8 cellular contexts compared by ENCODE assay signal in the genomic region with DNA sequence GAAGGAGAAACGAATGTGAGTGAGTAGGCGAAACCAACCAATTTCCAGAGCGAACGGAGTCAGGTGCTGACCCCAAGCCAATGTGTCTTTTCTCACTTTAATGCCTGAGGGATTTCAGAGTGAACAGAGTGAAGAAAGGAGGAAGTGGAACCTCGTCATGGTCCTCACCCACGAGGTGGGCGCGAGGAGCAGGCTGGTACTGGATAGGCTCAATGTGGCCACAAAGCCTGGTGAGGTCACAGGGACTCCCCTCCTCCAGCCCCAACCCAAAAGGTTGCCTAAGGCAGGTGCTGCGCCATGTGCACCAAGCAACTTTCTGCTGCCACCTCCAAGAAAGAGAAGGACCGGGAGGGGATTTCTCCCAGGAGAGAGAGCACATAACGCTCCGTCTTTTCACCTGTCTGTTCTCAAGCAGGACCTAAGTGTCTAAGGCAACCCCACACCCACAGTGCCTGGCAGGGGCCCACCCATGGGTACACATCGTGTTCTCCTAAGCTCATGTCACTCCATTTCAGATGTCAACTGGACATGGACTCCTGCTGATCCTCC. TPM values are rescaled to one million over a fixed set of nuclear protein-coding genes. Genes with fewer than 3 reads are reported as not detected.
DNase-seq lines count a peak whose midpoint lies in the region; ATAC-seq, FAIRE-seq and TF ChIP-seq lines count a peak whose summit lies in the region.

No MANE protein-coding gene starts in this region.

- H3K9me3 ChIP-seq in Karpas-422 (ENCODE audit: low read length) (no peaks in the 10 kb centered on the region), upper lobe of right lung (no peaks in the 10 kb centered on the region)

- H3K79me2 ChIP-seq in Karpas-422 (ENCODE audit: low read length): no peaks in the 10 kb centered on the region

- no peaks in the 10 kb centered on the region for H3K9me2 ChIP-seq in Karpas-422 (replicated peaks; ENCODE audit: insufficient read depth, low read length)

- TF ChIP-seq POLR2A in H54 (IDR thresholded peaks at IDR 0.05; ENCODE audit: low read depth, low read length): no peak

- H3K36me3 ChIP-seq in Karpas-422 (ENCODE audit: insufficient read depth, low read length): no peaks in the 10 kb centered on the region
- no peaks in the 10 kb centered on the region for H3K36me3 ChIP-seq in upper lobe of right lung

- H3K27me3 ChIP-seq in Karpas-422 (ENCODE audit: low read length) (peaks cover 4% of the 10 kb centered on the region; the same call in 1 of the 2 replicates), upper lobe of right lung (no peaks in the 10 kb centered on the region)

- H3K4me3 Mint-ChIP-seq in activated naive CD8-positive, alpha-beta T cell treated with anti-CD3 and anti-CD28 coated beads, Interleukin-2, amount 50 U/mL, for 24 hours: peak overlapping the region; percentile 86

- peak; percentile 96 for DNase-seq in Karpas-422
- DNase-seq in activated naive CD8-positive, alpha-beta T cell treated with anti-CD3 and anti-CD28 coated beads, Interleukin-2, amount 50 U/mL, for 24 hours: peak; percentile 65
- peak; percentile 82 for DNase-seq in upper lobe of right lung
- no peak for DNase-seq in NCI-H2227 treated with DMSO at 0.1 percent for 48 hours (lab: John Stamatoyannopoulos, UW)
- no peak for DNase-seq in LoVo (ENCODE audit: low spot score)
- no peak for DNase-seq in H54 (ENCODE audit: insufficient read length, low spot score)

- peak overlapping the region; percentile 56 for H3K4me2 ChIP-seq in Karpas-422 (ENCODE audit: low read depth, low read length, poor library complexity, severe bottlenecking)

- intact Hi-C loops in upper lobe of right lung (cut with DNase I): no loop called here

- H3K27ac ChIP-seq in Karpas-422 (ENCODE audit: low read length): no peak overlapping the region
- peak overlapping the region; percentile 26 for H3K27ac ChIP-seq in upper lobe of right lung

- peaks cover 36% of the 10 kb centered on the region for H3K36me3 Mint-ChIP-seq in activated naive CD8-positive, alpha-beta T cell treated with anti-CD3 and anti-CD28 coated beads, Interleukin-2, amount 50 U/mL, for 24 hours (ENCODE audit: low read depth)

- no peak for TF ChIP-seq CTCF in upper lobe of right lung (IDR thresholded peaks at IDR 0.05)

- no peaks in the 10 kb centered on the region for H4K20me1 ChIP-seq in Karpas-422 (ENCODE audit: insufficient read depth, low read depth, low read length)

- FAIRE-seq in H54 (lab: Jason Lieb, UNC): no peak

- H3K27me3 Mint-ChIP-seq in activated naive CD8-positive, alpha-beta T cell treated with anti-CD3 and anti-CD28 coated beads, Interleukin-2, amount 50 U/mL, for 24 hours: no peaks in the 10 kb centered on the region

- no peak overlapping the region for H3K9ac ChIP-seq in Karpas-422 (ENCODE audit: low read length)

- H3K4me1 ChIP-seq in Karpas-422 (ENCODE audit: low read length) (peaks cover 35% of the 10 kb centered on the region), upper lobe of right lung (peaks cover 7% of the 10 kb centered on the region)

- H3K27ac Mint-ChIP-seq in activated naive CD8-positive, alpha-beta T cell treated with anti-CD3 and anti-CD28 coated beads, Interleukin-2, amount 50 U/mL, for 24 hours: peak overlapping the region; percentile 88

- no peaks in the 10 kb centered on the region for H3K9me3 Mint-ChIP-seq in activated naive CD8-positive, alpha-beta T cell treated with anti-CD3 and anti-CD28 coated beads, Interleukin-2, amount 50 U/mL, for 24 hours

- H3K4me3 ChIP-seq in Karpas-422 (ENCODE audit: low read length): peak overlapping the region; percentile 11; the same call in 1 of the 2 replicates
- no peak overlapping the region for H3K4me3 ChIP-seq in upper lobe of right lung

- H2AFZ ChIP-seq in Karpas-422 (ENCODE audit: low read length): peak overlapping the region; percentile 22; the same call in 1 of the 2 replicates

- H3K4me1 Mint-ChIP-seq in activated naive CD8-positive, alpha-beta T cell treated with anti-CD3 and anti-CD28 coated beads, Interleukin-2, amount 50 U/mL, for 24 hours: peaks cover 74% of the 10 kb centered on the region

- ATAC-seq in GM18858 (IDR thresholded peaks at IDR 0.05; ENCODE audit: unreplicated experiment): peak; percentile 78
- peak; percentile 75 for ATAC-seq in GM21717 (IDR thresholded peaks at IDR 0.05; ENCODE audit: unreplicated experiment)
- ATAC-seq in activated naive CD8-positive, alpha-beta T cell treated with anti-CD3 and anti-CD28 coated beads, Interleukin-2, amount 50 U/mL, for 24 hours: peak; percentile 62
- ATAC-seq in upper lobe of right lung: peak; percentile 74

RNA-seq across cellular contexts. Expression of gene NRROS, which starts 3.8 kb away (rescaled TPM):
- total RNA-seq in Karpas-422 (2014; rRNA removed; shearing (Covaris generic); ENCODE audit: low replicate concordance): 0.52 and 1.0 TPM in 2 replicates
- 19.5 TPM for total RNA-seq in upper lobe of right lung

Comparison
In these comparisons a context has a peak if more than half of its experiments do, and no peak if none do; other contexts are left out.
1. DNase-seq: peak in Karpas-422 (single experiment), activated naive CD8-positive, alpha-beta T cell treated with anti-CD3 and anti-CD28 coated beads, Interleukin-2, amount 50 U/mL, for 24 hours (single experiment) and upper lobe of right lung (single experiment); none in NCI-H2227 treated with DMSO at 0.1 percent for 48 hours (single experiment), LoVo (single experiment) and H54 (single experiment).
2. RNA of gene NRROS, which starts 3.8 kb away (total RNA-seq): 19.5 TPM in upper lobe of right lung (single experiment); 0.52 to 1.0 TPM in Karpas-422; every median in the first group is over 10 times any median in the second.
3. Peak in every context shown above with its lines, with median percentiles within 50 percentile points of each other: ATAC-seq.